Comparison of ENCODE assay signal across 8 cellular contexts in genomic region chr4:4502694-4503311, GRCh38. TPM values are rescaled to one million over a fixed set of nuclear protein-coding genes. Genes with fewer than 3 reads are reported as not detected.
DNase-seq lines count a peak whose midpoint lies in the region; ATAC-seq, FAIRE-seq and TF ChIP-seq lines count a peak whose summit lies in the region.

No MANE protein-coding gene starts in this region.

- H2BK15ac ChIP-seq in neuronal stem cell (ENCODE audit: low read length) = no peak overlapping the region

- H3K79me1 ChIP-seq in neuronal stem cell (ENCODE audit: low read depth, low read length) = no peaks in the 10 kb centered on the region

- no peak overlapping the region for H4K8ac ChIP-seq in neuronal stem cell (ENCODE audit: low read depth, low read length)

- H3K9me3 ChIP-seq in neuronal stem cell (replicated peaks in 1 of 2; ENCODE audit: control insufficient read depth in 2 of 2, insufficient read depth in 1 of 2, low read depth in 1 of 2, low read length in 2 of 2) = no peaks in the 10 kb centered on the region

- H3K9me3 Mint-ChIP-seq in activated naive CD4-positive, alpha-beta T cell treated with anti-CD3 and anti-CD28 coated beads, Interleukin-2, amount 50 U/mL, for 24 hours = no peaks in the 10 kb centered on the region

- peak overlapping the region; percentile 65 for H2AFZ ChIP-seq in neuronal stem cell (ENCODE audit: low read length)

- H2BK120ac ChIP-seq in neuronal stem cell (ENCODE audit: low read depth, low read length) = no peak overlapping the region

- H3K36me3 ChIP-seq in neuronal stem cell (replicated peaks in 1 of 2; ENCODE audit: control insufficient read depth in 2 of 2, insufficient read depth in 2 of 2, low read length in 2 of 2) = no peaks in the 10 kb centered on the region

- no peak overlapping the region for H2AK5ac ChIP-seq in neuronal stem cell (ENCODE audit: low read depth, low read length)

- no peaks in the 10 kb centered on the region for H3K27me3 Mint-ChIP-seq in activated naive CD4-positive, alpha-beta T cell treated with anti-CD3 and anti-CD28 coated beads, Interleukin-2, amount 50 U/mL, for 24 hours

- H3K27me3 ChIP-seq in neuronal stem cell (ENCODE audit: control insufficient read depth in 3 of 3, insufficient read depth in 3 of 3, low read depth in 1 of 3, low read length in 3 of 3) = no peaks in the 10 kb centered on the region

- no peak overlapping the region for H3K14ac ChIP-seq in neuronal stem cell (ENCODE audit: low read length)

- H3K4me3 Mint-ChIP-seq in activated naive CD4-positive, alpha-beta T cell treated with anti-CD3 and anti-CD28 coated beads, Interleukin-2, amount 50 U/mL, for 24 hours = peak overlapping the region; percentile 78

- no peak overlapping the region for H3K18ac ChIP-seq in neuronal stem cell (ENCODE audit: low read length)

- H3K9ac ChIP-seq in neuronal stem cell (ENCODE audit: low read depth, low read length, poor library complexity) = no peak overlapping the region

- no peak overlapping the region for H4K91ac ChIP-seq in neuronal stem cell (ENCODE audit: low read depth, low read length, poor library complexity)

- peak overlapping the region; percentile 71 for H3K27ac Mint-ChIP-seq in activated naive CD4-positive, alpha-beta T cell treated with anti-CD3 and anti-CD28 coated beads, Interleukin-2, amount 50 U/mL, for 24 hours

- no CpG with 5 or more reads among the region's 10 CpGs for WGBS in neuronal stem cell (ENCODE audit: extremely low coverage in 2 of 2, insufficient read length in 2 of 2, insufficient replicate concordance in 1 of 2), 2 donors

- H2BK5ac ChIP-seq in neuronal stem cell (ENCODE audit: low read length) = no peak overlapping the region

- H2BK12ac ChIP-seq in neuronal stem cell (ENCODE audit: low read length) = no peak overlapping the region

- H3K23ac ChIP-seq in neuronal stem cell (ENCODE audit: low read depth, low read length, poor library complexity) = no peak overlapping the region

- no peak for TF ChIP-seq POLR2A in GM12892 (IDR thresholded peaks at IDR 0.05; ENCODE audit: low read depth, low read length)

- FAIRE-seq in GM12892 (lab: Jason Lieb, UNC) = no peak

- DNase-seq in neuronal stem cell (ENCODE audit: low spot score) = no peak
- no peak for DNase-seq in GM12892 (ENCODE audit: insufficient read length)
- DNase-seq in NCI-H146 treated with DMSO at 0.1 percent for 48 hours (lab: John Stamatoyannopoulos, UW; ENCODE audit: unreplicated experiment) = no peak
- DNase-seq in omental fat pad (ENCODE audit: low spot score) = no peak
- no peak for DNase-seq in NCI-H345 (lab: John Stamatoyannopoulos, UW)

- peaks cover 21% of the 10 kb centered on the region for H3K4me1 Mint-ChIP-seq in activated naive CD4-positive, alpha-beta T cell treated with anti-CD3 and anti-CD28 coated beads, Interleukin-2, amount 50 U/mL, for 24 hours

- H3K4me2 ChIP-seq in neuronal stem cell (ENCODE audit: insufficient read depth, low read length, poor library complexity, severe bottlenecking) = no peak overlapping the region

- peaks cover 6 to 12% of the 10 kb centered on the region in 2 donors for H3K4me1 ChIP-seq in neuronal stem cell (ENCODE audit: control insufficient read depth in 2 of 2, insufficient read depth in 1 of 2, low read depth in 1 of 2, low read length in 2 of 2)

- H3K4ac ChIP-seq in neuronal stem cell (ENCODE audit: low read length) = no peak overlapping the region

- H3K36me3 Mint-ChIP-seq in activated naive CD4-positive, alpha-beta T cell treated with anti-CD3 and anti-CD28 coated beads, Interleukin-2, amount 50 U/mL, for 24 hours = peaks cover 3% of the 10 kb centered on the region

- ATAC-seq in HG03354 (IDR thresholded peaks at IDR 0.05; ENCODE audit: poor library complexity, severe bottlenecking, unreplicated experiment) = peak; percentile 53
- ATAC-seq in omental fat pad (ENCODE audit: low FRiP score) = no peak

- peak overlapping the region; percentile 16 for H3K4me3 ChIP-seq in GM12875 (ENCODE audit: low read depth, low read length)
- H3K4me3 ChIP-seq in neuronal stem cell (ENCODE audit: low read length in 2 of 2) = peak overlapping the region in 1 of 2 donors; percentile 21

- H3K27ac ChIP-seq in neuronal stem cell (replicated peaks; ENCODE audit: low read length) = no peak overlapping the region

- no peak for TF ChIP-seq CTCF in GM12875 (IDR thresholded peaks at IDR 0.05; ENCODE audit: borderline replicate concordance, insufficient read depth, low read depth, low read length)
- no peak for TF ChIP-seq CTCF in omental fat pad (IDR thresholded peaks at IDR 0.05)

RNA-seq across cellular contexts. Expression of gene STX18, which starts 39.0 kb away (rescaled TPM):
- polyA plus RNA-seq in neuronal stem cell (2013, experiment 1 of 2) = 16.6 TPM
- 16.8 TPM for polyA plus RNA-seq in neuronal stem cell (2013, experiment 2 of 2)
- 21.8 TPM for polyA plus RNA-seq in GM12892 (2012; ENCODE audit: missing spikeins)
- 10 to 100 TPM; 17.7 to 30.1 (median 23.0) TPM for total RNA-seq in omental fat pad
